Comparison of ENCODE assay signal across 9 cellular contexts in genomic region chr2:127410871-127411396, GRCh38. TPM values are rescaled to one million over a fixed set of nuclear protein-coding genes. Genes with fewer than 3 reads are reported as not detected.
DNase-seq lines count a peak whose midpoint lies in the region; ATAC-seq and TF ChIP-seq lines count a peak whose summit lies in the region.
"Had no signal": no experiment of that assay in that cellular context is flagged by ENCODE, and none has a peak within 500 bp of the region (broad histone marks: within the 10 kb centered on the region; RNA-seq: fewer than 3 reads in every experiment).

No MANE protein-coding gene starts in this region.

- intact Hi-C loops in left lung (cut with DNase I) = no loop called here
- intact Hi-C loops in posterior vena cava (cut with DNase I) = no loop called here

- no peaks in the 10 kb centered on the region for H3K27me3 Mint-ChIP-seq in activated naive CD8-positive, alpha-beta T cell

- ATAC-seq in GM18520 (IDR thresholded peaks at IDR 0.05; ENCODE audit: unreplicated experiment) = peak; percentile 57
- ATAC-seq in HG03442 (IDR thresholded peaks at IDR 0.05; ENCODE audit: unreplicated experiment) = peak; percentile 50
- peak; percentile 1 for ATAC-seq in left lung
- no peak for ATAC-seq in HG03196 (IDR thresholded peaks at IDR 0.05; ENCODE audit: unreplicated experiment)
- ATAC-seq: foreskin keratinocyte had no signal

- H3K9me3 ChIP-seq in left lung = no peaks in the 10 kb centered on the region

- no peak for TF ChIP-seq CTCF in AG09319 (IDR thresholded peaks at IDR 0.05; ENCODE audit: low read depth, low read length)
- no peak for TF ChIP-seq CTCF in left lung (IDR thresholded peaks at IDR 0.05)

- H3K27ac ChIP-seq in left lung = peak overlapping the region; percentile 75 to 81
- H3K27ac ChIP-seq: foreskin keratinocyte had no signal

- H3K27ac Mint-ChIP-seq in activated naive CD8-positive, alpha-beta T cell = peak overlapping the region; percentile 97

- DNase-seq in AG09319 (ENCODE audit: extremely low read depth, low read depth) (peak; percentile 23), left lung (no peak), posterior vena cava (ENCODE audit: low spot score) (no peak), NCI-H2227 treated with DMSO at 0.1 percent for 48 hours (lab: John Stamatoyannopoulos, UW) (no peak)

- peaks cover 29 to 57% of the 10 kb centered on the region in 2 donors for H3K4me1 ChIP-seq in left lung

- peak overlapping the region; percentile 81 for H3K4me3 Mint-ChIP-seq in activated naive CD8-positive, alpha-beta T cell

- H3K4me3 ChIP-seq in left lung = no peak overlapping the region

- H3K27me3 ChIP-seq in left lung = peaks cover 0 to 4% of the 10 kb centered on the region in 2 donors
- H3K27me3 ChIP-seq: foreskin keratinocyte had no signal

- no peaks in the 10 kb centered on the region for H3K36me3 ChIP-seq in left lung

- peaks cover 4% of the 10 kb centered on the region for H3K36me3 Mint-ChIP-seq in activated naive CD8-positive, alpha-beta T cell

- H3K4me1 Mint-ChIP-seq in activated naive CD8-positive, alpha-beta T cell (ENCODE audit: low read depth) = peaks cover 32% of the 10 kb centered on the region

- no peaks in the 10 kb centered on the region for H3K9me3 Mint-ChIP-seq in activated naive CD8-positive, alpha-beta T cell (ENCODE audit: low read depth)

RNA-seq across cellular contexts. Expression of gene PROC, which starts 7.3 kb away (rescaled TPM):
- total RNA-seq in left lung (under 1 TPM in 1 of 2 donors, not detected in 1; 0.50 TPM), posterior vena cava (not detected)

RNA-seq across cellular contexts. Expression of gene MAP3K2, which starts 23.2 kb away (rescaled TPM):
- total RNA-seq in left lung (10 to 100 TPM; 61.4 to 84.9 TPM), posterior vena cava (10 to 100 TPM; 63.9 to 68.5 TPM)
